8 cellular contexts compared by ENCODE assay signal in genomic region chr4:2008921-2009650, GRCh38. TPM values are rescaled to one million over a fixed set of nuclear protein-coding genes. Genes with fewer than 3 reads are reported as not detected.
DNase-seq lines count a peak whose midpoint lies in the region; ATAC-seq and TF ChIP-seq lines count a peak whose summit lies in the region.

TSS of gene NELFA (minus strand) at chr4:2008974. CDS start at chr4:2008959, 15 bp downstream.

- peaks cover 0 to 26% (median 9%) of the 10 kb centered on the region in 6 donors for H3K36me3 ChIP-seq in spleen

- peaks cover 15 to 70% (median 39%) of the 10 kb centered on the region in 6 donors for H3K4me1 ChIP-seq in spleen

- peak in 2 of 3 donors; percentile 27 to 80 for TF ChIP-seq POLR2A in spleen (IDR thresholded peaks at IDR 0.05)

- ATAC-seq in GM19023 (IDR thresholded peaks at IDR 0.05; ENCODE audit: unreplicated experiment) (peak; percentile 83), HG03196 (IDR thresholded peaks at IDR 0.05; ENCODE audit: unreplicated experiment) (peak; percentile 85)

- no peaks in the 10 kb centered on the region for H3K27me3 ChIP-seq in spleen (replicated peaks in 1 of 7)

- peak; percentile 70 for DNase-seq in AG09319 (ENCODE audit: extremely low read depth, low read depth)
- DNase-seq in NCI-H226: peak; percentile 88
- peak; percentile 87 to 90 (median 88) for DNase-seq in activated CD4-positive, CD25-positive, alpha-beta regulatory T cell (lab: John Stamatoyannopoulos, UW)
- DNase-seq in caudate nucleus (lab: John Stamatoyannopoulos, UW): peak; percentile 53 to 99 (median 92)
- peak; percentile 98 for DNase-seq in inferior parietal cortex (ENCODE audit: extremely low spot score)
- DNase-seq in spleen: peak; percentile 99

- intact Hi-C loops in spleen (cut with DNase I; ENCODE audit: low total_unique reads): no loop called here

- no peaks in the 10 kb centered on the region for H3K9me3 ChIP-seq in spleen

- TF ChIP-seq CTCF in AG09319 (IDR thresholded peaks at IDR 0.05; ENCODE audit: low read depth, low read length) (no peak), spleen (IDR thresholded peaks at IDR 0.05 in 8 of 11, conservative IDR thresholded peaks at IDR 0.05 in 3 of 11) (peak in 9 of 11 experiments; percentile 8 to 75 (median 58))

- 0% methylated on average over 14 to 95 of the region's 95 CpGs for WGBS in spleen, 5 donors

- H3K4me3 ChIP-seq in spleen: peak within 1 kb of the TSS; percentile 73 to 95 (median 85)

- peak within 1 kb of the TSS; percentile 99 for H3K27ac ChIP-seq in caudate nucleus (ENCODE audit: low read depth, low read length)
- peak within 1 kb of the TSS; percentile 93 to 100 (median 99) for H3K27ac ChIP-seq in spleen

RNA-seq across cellular contexts. Expression of gene NELFA, which starts in this region (rescaled TPM):
- total RNA-seq in spleen: 10 to 100 TPM; 20.2 to 36.6 (median 31.5) TPM
- polyA plus RNA-seq in spleen: 10 to 100 TPM; 19.9 to 29.6 (median 20.1) TPM

Comparison
In these comparisons a context has a peak if more than half of its experiments do, and no peak if none do; other contexts are left out.
1. Peak in every context shown above with its lines: DNase-seq, ATAC-seq, H3K4me3 ChIP-seq and H3K27ac ChIP-seq.